Comparison of ENCODE assay signal across 26 cellular contexts in genomic region chr11:9533736-9534473, GRCh38. TPM values are rescaled to one million over a fixed set of nuclear protein-coding genes. Genes with fewer than 3 reads are reported as not detected.
DNase-seq lines count a peak whose midpoint lies in the region; ATAC-seq, FAIRE-seq and TF ChIP-seq lines count a peak whose summit lies in the region.
"Had no signal": no experiment of that assay in that cellular context is flagged by ENCODE, and none has a peak within 500 bp of the region (broad histone marks: within the 10 kb centered on the region; RNA-seq: fewer than 3 reads in every experiment).

No MANE protein-coding gene starts in this region.

- no peak for ATAC-seq in Panc1
- ATAC-seq in HG03565 (IDR thresholded peaks at IDR 0.05; ENCODE audit: unreplicated experiment) = no peak
- ATAC-seq: gastrocnemius medialis, mucosa of descending colon, PC-3 had no signal

- H3K36me3 Mint-ChIP-seq in endodermal cell (ENCODE audit: low read depth) = no peaks in the 10 kb centered on the region
- no peaks in the 10 kb centered on the region for H3K36me3 Mint-ChIP-seq in osteocyte (ENCODE audit: unreplicated experiment)
- H3K36me3 Mint-ChIP-seq in endothelial cell (ENCODE audit: low read depth, unreplicated experiment) = no peaks in the 10 kb centered on the region
- H3K36me3 Mint-ChIP-seq: activated naive CD8-positive, alpha-beta T cell treated with anti-CD3 and anti-CD28 coated beads for 36 hours had no signal

- H3K9me3 ChIP-seq in Panc1 (ENCODE audit: control insufficient read depth, insufficient read depth, low read depth, low read length) = no peaks in the 10 kb centered on the region
- H3K9me3 ChIP-seq in endodermal cell (ENCODE audit: control insufficient read depth, low read length) = no peaks in the 10 kb centered on the region
- H3K9me3 ChIP-seq: BE2C, gastrocnemius medialis, mucosa of descending colon, sigmoid colon had no signal

- H3K27ac Mint-ChIP-seq in endodermal cell (peak overlapping the region; percentile 29), osteocyte (ENCODE audit: unreplicated experiment) (peak overlapping the region; percentile 82), endothelial cell (ENCODE audit: unreplicated experiment) (no peak overlapping the region)
- H3K27ac Mint-ChIP-seq: activated CD8-positive, alpha-beta T cell treated with anti-CD3 and anti-CD28 coated beads for 36 hours; activated naive CD8-positive, alpha-beta T cell treated with anti-CD3 and anti-CD28 coated beads for 36 hours; activated T-cell treated with anti-CD3 and anti-CD28 coated beads, Interleukin-2, amount 50 U/mL, for 24 hours; dendritic cell treated with granulocyte-macrophage colony-stimulating factor and Interleukin-4, amounts not matched to agents 40 ng/mL and 50 ng/mL, for 4 days; stimulated activated naive CD8-positive, alpha-beta T cell treated with anti-CD3 and anti-CD28 coated beads, Interleukin-15, Interleukin-2, amounts not matched to agents 100 ng/mL and 50 ng/mL, for 24 hours; T-helper 1 cell treated with Interleukin-12 subunit alpha and Interleukin-12 subunit beta and Interleukin-4 antibody, amounts not matched to agents 30 μg/mL and 1 μg/mL, for 36 hours had no signal

- peaks cover 30% of the 10 kb centered on the region for H3K4me1 ChIP-seq in Panc1 (ENCODE audit: control insufficient read depth, insufficient read depth, low read length)
- no peaks in the 10 kb centered on the region for H3K4me1 ChIP-seq in endodermal cell (ENCODE audit: control insufficient read depth, insufficient read depth, low read length)

- 69 to 75% methylated on average over 5 of the region's 5 CpGs for WGBS in endodermal cell (ENCODE audit: insufficient coverage in 1 of 2, insufficient read length in 1 of 2), 2 experiments

- H3K9ac ChIP-seq in endodermal cell (ENCODE audit: extremely low read depth, low read length, poor library complexity, severe bottlenecking) = no peak overlapping the region

- no peak for FAIRE-seq in frontal cortex (lab: Jason Lieb, UNC)
- FAIRE-seq: A204.1, GM18507 had no signal

- H3K9me3 Mint-ChIP-seq in endodermal cell (no peaks in the 10 kb centered on the region), osteocyte (ENCODE audit: unreplicated experiment) (no peaks in the 10 kb centered on the region), endothelial cell (ENCODE audit: unreplicated experiment) (no peaks in the 10 kb centered on the region)
- H3K9me3 Mint-ChIP-seq: activated CD8-positive, alpha-beta T cell treated with anti-CD3 and anti-CD28 coated beads for 36 hours; activated naive CD8-positive, alpha-beta T cell treated with anti-CD3 and anti-CD28 coated beads for 36 hours; activated T-cell treated with anti-CD3 and anti-CD28 coated beads, Interleukin-2, amount 50 U/mL, for 24 hours; dendritic cell treated with granulocyte-macrophage colony-stimulating factor and Interleukin-4, amounts not matched to agents 40 ng/mL and 50 ng/mL, for 4 days; stimulated activated naive CD8-positive, alpha-beta T cell treated with anti-CD3 and anti-CD28 coated beads, Interleukin-15, Interleukin-2, amounts not matched to agents 100 ng/mL and 50 ng/mL, for 24 hours; T-helper 1 cell treated with Interleukin-12 subunit alpha and Interleukin-12 subunit beta and Interleukin-4 antibody, amounts not matched to agents 30 μg/mL and 1 μg/mL, for 36 hours had no signal

- H3K4me3 ChIP-seq in Panc1 (ENCODE audit: low read depth in 2 of 2, low read length in 2 of 2) = no peak overlapping the region
- H3K4me3 ChIP-seq in endodermal cell (ENCODE audit: low read length) = no peak overlapping the region
- H3K4me3 ChIP-seq: gastrocnemius medialis, mucosa of descending colon, sigmoid colon had no signal

- H3K4me3 Mint-ChIP-seq in endodermal cell (no peak overlapping the region), osteocyte (ENCODE audit: unreplicated experiment) (no peak overlapping the region), endothelial cell (ENCODE audit: unreplicated experiment) (no peak overlapping the region)
- H3K4me3 Mint-ChIP-seq: activated CD8-positive, alpha-beta T cell treated with anti-CD3 and anti-CD28 coated beads for 36 hours; activated naive CD8-positive, alpha-beta T cell treated with anti-CD3 and anti-CD28 coated beads for 36 hours; activated T-cell treated with anti-CD3 and anti-CD28 coated beads, Interleukin-2, amount 50 U/mL, for 24 hours; dendritic cell treated with granulocyte-macrophage colony-stimulating factor and Interleukin-4, amounts not matched to agents 40 ng/mL and 50 ng/mL, for 4 days; stimulated activated naive CD8-positive, alpha-beta T cell treated with anti-CD3 and anti-CD28 coated beads, Interleukin-15, Interleukin-2, amounts not matched to agents 100 ng/mL and 50 ng/mL, for 24 hours; T-helper 1 cell treated with Interleukin-12 subunit alpha and Interleukin-12 subunit beta and Interleukin-4 antibody, amounts not matched to agents 30 μg/mL and 1 μg/mL, for 36 hours had no signal

- no peaks in the 10 kb centered on the region for H3K27me3 Mint-ChIP-seq in endodermal cell (ENCODE audit: insufficient read depth)
- H3K27me3 Mint-ChIP-seq in osteocyte (ENCODE audit: unreplicated experiment) = no peaks in the 10 kb centered on the region
- peaks cover 3% of the 10 kb centered on the region for H3K27me3 Mint-ChIP-seq in endothelial cell (ENCODE audit: unreplicated experiment)
- H3K27me3 Mint-ChIP-seq: activated CD8-positive, alpha-beta T cell treated with anti-CD3 and anti-CD28 coated beads for 36 hours; activated naive CD8-positive, alpha-beta T cell treated with anti-CD3 and anti-CD28 coated beads for 36 hours; activated T-cell treated with anti-CD3 and anti-CD28 coated beads, Interleukin-2, amount 50 U/mL, for 24 hours; dendritic cell treated with granulocyte-macrophage colony-stimulating factor and Interleukin-4, amounts not matched to agents 40 ng/mL and 50 ng/mL, for 4 days; stimulated activated naive CD8-positive, alpha-beta T cell treated with anti-CD3 and anti-CD28 coated beads, Interleukin-15, Interleukin-2, amounts not matched to agents 100 ng/mL and 50 ng/mL, for 24 hours had no signal

- DNase-seq in Daoy (ENCODE audit: low read depth) (peak; percentile 52), Panc1 (ENCODE audit: low read depth, low spot score) (no peak), endodermal cell (no peak), osteocyte (ENCODE audit: extremely low spot score, unreplicated experiment) (no peak), frontal cortex (ENCODE audit: low spot score in 2 of 2) (no peak), endothelial cell (ENCODE audit: low spot score) (no peak), HK-2 (ENCODE audit: unreplicated experiment) (no peak)
- DNase-seq: activated CD8-positive, alpha-beta T cell treated with anti-CD3 and anti-CD28 coated beads for 36 hours; activated naive CD8-positive, alpha-beta T cell treated with anti-CD3 and anti-CD28 coated beads for 36 hours; activated T-cell treated with anti-CD3 and anti-CD28 coated beads, Interleukin-2, amount 50 U/mL, for 24 hours; BE2C; brain microvascular endothelial cell; gastrocnemius medialis; mucosa of descending colon; NCI-H187; NCI-H226; nucleus accumbens; PC-3; sigmoid colon; stimulated activated CD4-positive, alpha-beta T cell treated with anti-CD3 and anti-CD28 coated beads, Interleukin-2, amount 100 ng/mL, for 24 hours had no signal

- in situ Hi-C loops in Panc1 (cut with HindIII; ENCODE audit: low pct_unique_long_range_greater_than_20kb, low sequenced_read_pairs) = no loop called here

- no TSS peak for BruUV-seq in Panc1 (replicated peaks; lab: Mats Ljungman, UMichigan)

- POLR2A ChIA-PET in Panc1 (lab: Charles Lee) = interaction anchor here (0.7 kb wide), 2 partner anchors 48 to 66 kb away, joined by 5 to 8 read pairs; no protein-coding TSS in a partner anchor

- H3K4me1 Mint-ChIP-seq in endodermal cell (peaks cover 27% of the 10 kb centered on the region), osteocyte (ENCODE audit: unreplicated experiment) (peaks cover 51% of the 10 kb centered on the region), endothelial cell (ENCODE audit: unreplicated experiment) (peaks cover 2% of the 10 kb centered on the region)
- H3K4me1 Mint-ChIP-seq: activated naive CD8-positive, alpha-beta T cell treated with anti-CD3 and anti-CD28 coated beads for 36 hours had no signal

- TF ChIP-seq CTCF in Panc1 (IDR thresholded peaks at IDR 0.05) = no peak
- TF ChIP-seq CTCF in endodermal cell (conservative IDR thresholded peaks at IDR 0.05) = no peak
- TF ChIP-seq CTCF in osteocyte (IDR thresholded peaks at IDR 0.05) = no peak
- TF ChIP-seq CTCF in endothelial cell (IDR thresholded peaks at IDR 0.05; ENCODE audit: unreplicated experiment) = no peak

- H3K36me3 ChIP-seq in Panc1 (ENCODE audit: control insufficient read depth, insufficient read depth, low read length) (no peaks in the 10 kb centered on the region), endodermal cell (ENCODE audit: control insufficient read depth, insufficient read depth, low read length) (peaks cover 3% of the 10 kb centered on the region)
- H3K36me3 ChIP-seq: BE2C, brain microvascular endothelial cell, sigmoid colon had no signal

- CTCF ChIA-PET in Panc1 (lab: Charles Lee) = interaction anchor here (0.6 to 1.7 kb wide), 4 partner anchors 27 to 1010 kb away, joined by 3 to 6 read pairs (median 4); no protein-coding TSS in a partner anchor

- intact Hi-C loops in Panc1 (cut with micrococcal nuclease; ENCODE audit: unreplicated experiment) = no loop called here

- H3K27ac ChIP-seq in Panc1 (ENCODE audit: low read length) (peak overlapping the region; percentile 14), endodermal cell (ENCODE audit: low read depth, low read length) (no peak overlapping the region)
- H3K27ac ChIP-seq: brain microvascular endothelial cell had no signal

- H3K27me3 ChIP-seq in Panc1 (ENCODE audit: control insufficient read depth, insufficient read depth, low read length) (no peaks in the 10 kb centered on the region), endodermal cell (ENCODE audit: control insufficient read depth, insufficient read depth, low read length, poor library complexity, severe bottlenecking) (no peaks in the 10 kb centered on the region)
- H3K27me3 ChIP-seq: BE2C, brain microvascular endothelial cell, gastrocnemius medialis, sigmoid colon had no signal

RNA-seq across cellular contexts. Expression of gene WEE1, which starts 39.6 kb away (rescaled TPM):
- 64.0 and 69.1 TPM in 2 replicates for total RNA-seq in Daoy (2014; rRNA removed; shearing (Covaris generic))
- total RNA-seq in Panc1 (2021; ENCODE audit: unreplicated experiment) = 67.9 TPM
- 25.1 TPM for polyA plus RNA-seq in Panc1 (2012; ENCODE audit: insufficient read length)
- 10 to 100 TPM; 80.1 to 93.5 TPM for total RNA-seq in endodermal cell
- 72.0 TPM for polyA plus RNA-seq in endodermal cell (2013, experiment 1 of 2)
- 71.9 TPM for polyA plus RNA-seq in endodermal cell (2013, experiment 2 of 2)
- 77.8 and 111 TPM in 2 replicates for total RNA-seq in osteocyte
- total RNA-seq in frontal cortex = 11.0 TPM
- total RNA-seq in endothelial cell (ENCODE audit: unreplicated experiment) = 24.0 TPM
